Comparison of ENCODE assay signal across 11 cellular contexts in genomic region chr1:23963617-23964234, GRCh38. TPM values are rescaled to one million over a fixed set of nuclear protein-coding genes. Genes with fewer than 3 reads are reported as not detected.
A peak's percentile ranks its signal among the peaks of the same experiment; 100 is the strongest.
DNase-seq lines count a peak whose midpoint lies in the region; ATAC-seq lines count a peak whose summit lies in the region.
"Had no signal": no experiment of that assay in that cellular context is flagged by ENCODE, and none has a peak within 500 bp of the region (broad histone marks: within the 10 kb centered on the region; RNA-seq: fewer than 3 reads in every experiment).

No MANE protein-coding gene starts in this region.

- no peaks in the 10 kb centered on the region for H3K27me3 Mint-ChIP-seq in stimulated activated naive CD8-positive, alpha-beta T cell treated with anti-CD3 and anti-CD28 coated beads, Interleukin-15, Interleukin-2, amounts not matched to agents 100 ng/mL and 50 ng/mL, for 24 hours
- no peaks in the 10 kb centered on the region for H3K27me3 Mint-ChIP-seq in stimulated activated naive CD8-positive, alpha-beta T cell treated with anti-CD3 and anti-CD28 coated beads, Interleukin-15, amount 100 ng/mL, for 72 hours
- H3K27me3 Mint-ChIP-seq in T-cell (no peaks in the 10 kb centered on the region), memory B cell (no peaks in the 10 kb centered on the region)

- ATAC-seq in stimulated activated naive CD8-positive, alpha-beta T cell treated with anti-CD3 and anti-CD28 coated beads, Interleukin-15, amount 100 ng/mL, for 72 hours, result no peak
- ATAC-seq in T-cell (replicated peaks in 1 of 4) (no peak), memory B cell (ENCODE audit: low read depth) (no peak), GM18867 (IDR thresholded peaks at IDR 0.05; ENCODE audit: unreplicated experiment) (no peak)

- DNase-seq in stimulated activated naive CD8-positive, alpha-beta T cell treated with anti-CD3 and anti-CD28 coated beads, Interleukin-15, amount 100 ng/mL, for 72 hours, result no peak
- DNase-seq in T-cell (no peak), memory B cell (ENCODE audit: low spot score in 2 of 2) (no peak), putamen (ENCODE audit: low spot score) (no peak)
- DNase-seq in stimulated activated CD4-positive, alpha-beta T cell treated with anti-CD3 and anti-CD28 coated beads, Interleukin-4, amount 100 ng/mL, for 24 hours, result no peak
- DNase-seq in activated CD8-positive, alpha-beta memory T cell treated with anti-CD3 and anti-CD28 coated beads, Interleukin-2, amount 50 U/mL, for 4 hours, result no peak
- DNase-seq: caudate nucleus, DMS53 had no signal

- peaks cover 79% of the 10 kb centered on the region for H3K36me3 Mint-ChIP-seq in stimulated activated naive CD8-positive, alpha-beta T cell treated with anti-CD3 and anti-CD28 coated beads, Interleukin-15, Interleukin-2, amounts not matched to agents 100 ng/mL and 50 ng/mL, for 24 hours (ENCODE audit: low read depth)
- H3K36me3 Mint-ChIP-seq in T-cell (peaks cover 44% of the 10 kb centered on the region), memory B cell (peaks cover 17% of the 10 kb centered on the region)

- peaks cover 74% of the 10 kb centered on the region for H3K4me1 Mint-ChIP-seq in stimulated activated naive CD8-positive, alpha-beta T cell treated with anti-CD3 and anti-CD28 coated beads, Interleukin-15, Interleukin-2, amounts not matched to agents 100 ng/mL and 50 ng/mL, for 24 hours (ENCODE audit: low read depth)
- H3K4me1 Mint-ChIP-seq in stimulated activated naive CD8-positive, alpha-beta T cell treated with anti-CD3 and anti-CD28 coated beads, Interleukin-15, amount 100 ng/mL, for 72 hours, result peaks cover 60% of the 10 kb centered on the region
- peaks cover 47 to 76% (median 70%) of the 10 kb centered on the region in 3 donors for H3K4me1 Mint-ChIP-seq in T-cell
- peaks cover 18% of the 10 kb centered on the region for H3K4me1 Mint-ChIP-seq in memory B cell

- CTCF ChIA-PET in T-cell (lab: Charles Lee), result interaction anchor here in 1 of 2 donors (1.5 kb wide), 1 partner anchor 12 kb away, joined by 8 read pairs; no protein-coding TSS in a partner anchor

- POLR2A ChIA-PET in T-cell (lab: Charles Lee), result interaction anchor here (0.5 to 1.4 kb wide), 5 partner anchors 12 to 931 kb away, joined by 3 to 6 read pairs (median 3); partner anchors contain the start of genes PITHD1 (in 1 of the 2) and SRSF10 (in 1 of the 2)

- peak overlapping the region; percentile 46 for H3K27ac Mint-ChIP-seq in stimulated activated naive CD8-positive, alpha-beta T cell treated with anti-CD3 and anti-CD28 coated beads, Interleukin-15, Interleukin-2, amounts not matched to agents 100 ng/mL and 50 ng/mL, for 24 hours
- H3K27ac Mint-ChIP-seq in stimulated activated naive CD8-positive, alpha-beta T cell treated with anti-CD3 and anti-CD28 coated beads, Interleukin-15, amount 100 ng/mL, for 72 hours, result peak overlapping the region in 1 of 2 donors; percentile 85
- peak overlapping the region; percentile 45 to 88 for H3K27ac Mint-ChIP-seq in T-cell
- peak overlapping the region; percentile 75 for H3K27ac Mint-ChIP-seq in memory B cell

- H3K4me3 Mint-ChIP-seq in stimulated activated naive CD8-positive, alpha-beta T cell treated with anti-CD3 and anti-CD28 coated beads, Interleukin-15, Interleukin-2, amounts not matched to agents 100 ng/mL and 50 ng/mL, for 24 hours, result peak overlapping the region; percentile 31
- H3K4me3 Mint-ChIP-seq in stimulated activated naive CD8-positive, alpha-beta T cell treated with anti-CD3 and anti-CD28 coated beads, Interleukin-15, amount 100 ng/mL, for 72 hours, result peak overlapping the region in 1 of 2 donors; percentile 74
- no peak overlapping the region for H3K4me3 Mint-ChIP-seq in T-cell
- no peak overlapping the region for H3K4me3 Mint-ChIP-seq in memory B cell

- H3K9me3 Mint-ChIP-seq in stimulated activated naive CD8-positive, alpha-beta T cell treated with anti-CD3 and anti-CD28 coated beads, Interleukin-15, Interleukin-2, amounts not matched to agents 100 ng/mL and 50 ng/mL, for 24 hours, result no peaks in the 10 kb centered on the region
- H3K9me3 Mint-ChIP-seq in stimulated activated naive CD8-positive, alpha-beta T cell treated with anti-CD3 and anti-CD28 coated beads, Interleukin-15, amount 100 ng/mL, for 72 hours, result no peaks in the 10 kb centered on the region
- H3K9me3 Mint-ChIP-seq in T-cell, result no peaks in the 10 kb centered on the region
- H3K9me3 Mint-ChIP-seq in memory B cell, result no peaks in the 10 kb centered on the region

RNA-seq across cellular contexts. Expression of gene PNRC2, which starts 4.1 kb away (rescaled TPM):
- total RNA-seq in T-cell, result 100 to 1,000 TPM; 135 to 159 (median 139) TPM

RNA-seq across cellular contexts. Expression of gene SRSF10, which starts 16.4 kb away (rescaled TPM):
- 100 to 1,000 TPM; 145 to 240 (median 153) TPM for total RNA-seq in T-cell

RNA-seq across cellular contexts. Expression of gene CNR2, which starts 50.6 kb away (rescaled TPM):
- 1 to 10 TPM in 4 of 5 donors, under 1 TPM in 1; 0.67 to 2.1 (median 1.5) TPM for total RNA-seq in T-cell
- total RNA-seq: NCI-H460 had no signal
